Comparison of ENCODE assay signal across 1 cellular context in genomic region chr6:28615616-28615954, GRCh38.
TF ChIP-seq lines count a peak whose summit lies in the region.

No MANE protein-coding gene starts in this region.

TF ChIP-seq in K562, 482 proteins besides CTCF, POLR2A, EP300 and RAD21 (continued from another document):
- peak; percentile 30; the same call in 1 of the 2 replicates for TF ChIP-seq ZBTB40 (IDR thresholded peaks at IDR 0.05)
- no peak for TF ChIP-seq ZBTB40 (CRISPR knock-in tag; IDR thresholded peaks at IDR 0.05)
- TF ChIP-seq STAT5B (CRISPR knock-in tag; IDR thresholded peaks at IDR 0.05), result no peak
- no peak for TF ChIP-seq ETV5 (CRISPR knock-in tag; IDR thresholded peaks at IDR 0.05; ENCODE audit: low read depth)
- TF ChIP-seq FOXK1 (CRISPR knock-in tag; IDR thresholded peaks at IDR 0.05; ENCODE audit: borderline replicate concordance), result no peak
- no peak for TF ChIP-seq ZBTB17 (CRISPR knock-in tag; IDR thresholded peaks at IDR 0.05)
- TF ChIP-seq PCBP1 (IDR thresholded peaks at IDR 0.05; ENCODE audit: low read depth, low read length, poor library complexity, severe bottlenecking), result no peak
- no peak for TF ChIP-seq TCFL5 (CRISPR knock-in tag; conservative IDR thresholded peaks at IDR 0.05)
- no peak for TF ChIP-seq BCL6 (CRISPR knock-in tag; IDR thresholded peaks at IDR 0.05)
- no peak for TF ChIP-seq ZNF140 (CRISPR knock-in tag; IDR thresholded peaks at IDR 0.05)
- peak; percentile 36; the same call in 1 of the 2 replicates for TF ChIP-seq ZBTB5 (IDR thresholded peaks at IDR 0.05)
- peak; percentile 68 for TF ChIP-seq JUND (IDR thresholded peaks at IDR 0.05; ENCODE audit: borderline replicate concordance, low read depth, low read length)
- no peak for TF ChIP-seq JUND (tag; IDR thresholded peaks at IDR 0.05; ENCODE audit: borderline replicate concordance, low read depth, low read length)
- no peak for TF ChIP-seq PPARD (CRISPR knock-in tag; IDR thresholded peaks at IDR 0.05)
- TF ChIP-seq POLR2AphosphoS5 (IDR thresholded peaks at IDR 0.05; ENCODE audit: control insufficient read depth, insufficient read depth, low read depth, low read length), result no peak
